12 cellular contexts compared by ENCODE assay signal in the genomic region with DNA sequence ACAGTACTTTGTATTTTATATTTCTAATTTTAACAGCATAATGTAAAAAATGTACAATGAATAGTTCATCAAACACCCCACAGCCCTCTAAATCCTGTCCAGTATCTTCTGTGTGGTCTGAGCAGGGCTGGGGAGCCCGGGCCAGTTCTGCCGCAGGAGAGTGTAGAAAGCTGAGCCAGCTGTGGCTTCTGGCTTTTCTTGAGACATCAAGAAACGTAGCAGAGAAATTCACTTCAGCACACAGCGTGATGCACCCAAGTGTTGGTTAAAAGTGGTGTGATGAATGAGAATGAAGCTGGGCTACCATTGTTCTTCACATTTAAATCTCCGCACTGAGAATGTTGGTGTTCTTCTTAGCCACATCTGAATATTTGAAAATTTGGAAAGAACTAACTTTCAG. TPM values are rescaled to one million over a fixed set of nuclear protein-coding genes. Genes with fewer than 3 reads are reported as not detected.
DNase-seq lines count a peak whose midpoint lies in the region; ATAC-seq and TF ChIP-seq lines count a peak whose summit lies in the region.
"Had no signal": no experiment of that assay in that cellular context is flagged by ENCODE, and none has a peak within 500 bp of the region (broad histone marks: within the 10 kb centered on the region; RNA-seq: fewer than 3 reads in every experiment).

No MANE protein-coding gene starts in this region.

- no peaks in the 10 kb centered on the region for H3K79me2 ChIP-seq in fibroblast of lung (ENCODE audit: control insufficient read depth, insufficient read depth, low read length)

- H3K27ac ChIP-seq in RWPE1 = peak overlapping the region; percentile 68
- H3K27ac ChIP-seq in fibroblast of lung (ENCODE audit: insufficient read depth, low read length) = no peak overlapping the region
- H3K27ac ChIP-seq: SJSA1 had no signal

- H3K4me3 ChIP-seq in fibroblast of lung (replicated peaks in 1 of 4; ENCODE audit: control extremely low read depth in 1 of 4, insufficient read depth in 1 of 4, low read depth in 3 of 4, low read length in 4 of 4) = peak overlapping the region in 1 of 4 experiments; percentile 34
- H3K4me3 ChIP-seq: SJSA1 had no signal

- H3K4me1 ChIP-seq in fibroblast of lung (ENCODE audit: control insufficient read depth, extremely low read depth, insufficient read depth, low read length) = no peaks in the 10 kb centered on the region
- H3K4me1 ChIP-seq: SJSA1 had no signal

- H3K36me3 ChIP-seq in fibroblast of lung (ENCODE audit: control insufficient read depth, insufficient read depth, low read length) = no peaks in the 10 kb centered on the region
- H3K36me3 ChIP-seq: SJSA1 had no signal

- H3K4me1 Mint-ChIP-seq in nephron = peaks cover 18% of the 10 kb centered on the region

- H4K20me1 ChIP-seq in fibroblast of lung (ENCODE audit: control insufficient read depth, extremely low read depth, insufficient read depth, low read length) = no peaks in the 10 kb centered on the region

- peak; percentile 47 for DNase-seq in AG20443 (ENCODE audit: low spot score)
- no peak for DNase-seq in RWPE1 (ENCODE audit: low spot score)
- DNase-seq in fibroblast of lung (ENCODE audit: low read depth in 2 of 2) = peak; percentile 29 to 37
- DNase-seq in NCI-H526 (lab: John Stamatoyannopoulos, UW) = no peak
- no peak for DNase-seq in activated CD4-positive, alpha-beta T cell treated with anti-CD3 and anti-CD28 coated beads, Interleukin-2, amount 50 U/mL, for 4 hours
- DNase-seq: activated T-cell treated with anti-CD3 and anti-CD28 coated beads, Interleukin-2, amount 50 U/mL, for 1 hour; occipital lobe had no signal

- no peak overlapping the region for H3K9ac ChIP-seq in fibroblast of lung (ENCODE audit: insufficient read depth, low read length)

- peak overlapping the region in 1 of 3 experiments; percentile 16 for H3K4me3 Mint-ChIP-seq in nephron
- H3K4me3 Mint-ChIP-seq: stimulated activated naive CD8-positive, alpha-beta T cell treated with anti-CD3 and anti-CD28 coated beads, Interleukin-15, Interleukin-2, amounts not matched to agents 100 ng/mL and 50 ng/mL, for 24 hours had no signal

- H3K4me2 ChIP-seq in fibroblast of lung (ENCODE audit: extremely low read depth, insufficient read depth, low read length) = peak overlapping the region; percentile 20

- no peak overlapping the region for H2AFZ ChIP-seq in fibroblast of lung (ENCODE audit: low read length)

- peak overlapping the region; percentile 65 to 79 (median 70) for H3K27ac Mint-ChIP-seq in nephron
- H3K27ac Mint-ChIP-seq: stimulated activated naive CD8-positive, alpha-beta T cell treated with anti-CD3 and anti-CD28 coated beads, Interleukin-15, Interleukin-2, amounts not matched to agents 100 ng/mL and 50 ng/mL, for 24 hours had no signal

- peaks cover 2% of the 10 kb centered on the region for H3K9me3 Mint-ChIP-seq in nephron
- H3K9me3 Mint-ChIP-seq: stimulated activated naive CD8-positive, alpha-beta T cell treated with anti-CD3 and anti-CD28 coated beads, Interleukin-15, Interleukin-2, amounts not matched to agents 100 ng/mL and 50 ng/mL, for 24 hours had no signal

- ATAC-seq in GM21515 (IDR thresholded peaks at IDR 0.05; ENCODE audit: unreplicated experiment) = no peak
- no peak for ATAC-seq in HG02870 (IDR thresholded peaks at IDR 0.05; ENCODE audit: unreplicated experiment)

- POLR2A ChIA-PET in RWPE1 (lab: Yijun Ruan, JAX; ENCODE audit: low non-redundant PET) = no interaction called here

- no peaks in the 10 kb centered on the region for H3K27me3 Mint-ChIP-seq in nephron (ENCODE audit: low read depth)

- no peak for TF ChIP-seq CTCF in RWPE1 (conservative IDR thresholded peaks at IDR 0.05; ENCODE audit: low read depth)
- TF ChIP-seq CTCF in fibroblast of lung (conservative IDR thresholded peaks at IDR 0.05 in 1 of 2, IDR thresholded peaks at IDR 0.05 in 1 of 2; ENCODE audit: low read depth in 1 of 2, low read length in 2 of 2) = no peak
- TF ChIP-seq CTCF in nephron (IDR thresholded peaks at IDR 0.05; ENCODE audit: unreplicated experiment in 3 of 3) = no peak

- H3K9me3 ChIP-seq in fibroblast of lung (ENCODE audit: control insufficient read depth, insufficient read depth, low read depth, low read length) = no peaks in the 10 kb centered on the region
- H3K9me3 ChIP-seq: SJSA1 had no signal

- H3K27me3 ChIP-seq in fibroblast of lung (ENCODE audit: control insufficient read depth, insufficient read depth, low read length) = no peaks in the 10 kb centered on the region
- H3K27me3 ChIP-seq: SJSA1 had no signal

- peaks cover 25% of the 10 kb centered on the region for H3K36me3 Mint-ChIP-seq in nephron (ENCODE audit: low read depth)

- CTCF ChIA-PET in RWPE1 (lab: Yijun Ruan, JAX) = no interaction called here

RNA-seq across cellular contexts. Expression of gene TMEM87B, which starts 23.6 kb away (rescaled TPM):
- 21.6 and 31.5 TPM in 2 replicates for total RNA-seq in fibroblast of lung
- polyA plus RNA-seq in fibroblast of lung = 30.5 and 33.9 TPM in 2 replicates
- 24.8 and 25.5 TPM in 2 replicates for polyA plus RNA-seq in fibroblast of lung (2012)
- 7.9 and 18.8 TPM in 2 replicates for polyA minus RNA-seq in fibroblast of lung (ENCODE audit: low replicate concordance)

Comparison
In these comparisons a context has a peak if more than half of its experiments do, and no peak if none do; other contexts are left out.
1. DNase-seq: peak in AG20443 (single experiment) and fibroblast of lung (2 of 2); none in RWPE1 (single experiment), NCI-H526 (0 of 2) and activated CD4-positive, alpha-beta T cell treated with anti-CD3 and anti-CD28 coated beads, Interleukin-2, amount 50 U/mL, for 4 hours (0 of 2).